ENCODE assay signal across 23 cellular contexts in genomic region chr11:969651-970205, GRCh38. TPM values are rescaled to one million over a fixed set of nuclear protein-coding genes. Genes with fewer than 3 reads are reported as not detected.
DNase-seq lines count a peak whose midpoint lies in the region; ATAC-seq and TF ChIP-seq lines count a peak whose summit lies in the region.
"Had no signal": no experiment of that assay in that cellular context is flagged by ENCODE, and none has a peak within 500 bp of the region (broad histone marks: within the 10 kb centered on the region; RNA-seq: fewer than 3 reads in every experiment).

No MANE protein-coding gene starts in this region.

- CTCF ChIA-PET in CD8-positive, alpha-beta T cell (lab: Charles Lee) = no interaction called here

- peaks cover 12% of the 10 kb centered on the region for H3K36me3 ChIP-seq in CD8-positive, alpha-beta T cell (ENCODE audit: insufficient read depth, low read length)

- H3K36me3 Mint-ChIP-seq in activated CD4-positive, alpha-beta T cell treated with anti-CD3 and anti-CD28 coated beads, Interleukin-2, amount 10 ng/mL, durations not matched to agents 24 days and 14 days (ENCODE audit: low read depth) = peaks cover 23% of the 10 kb centered on the region
- peaks cover 49% of the 10 kb centered on the region for H3K36me3 Mint-ChIP-seq in CD8-positive, alpha-beta T cell
- H3K36me3 Mint-ChIP-seq in activated T-helper 1 cell treated with anti-CD3 and anti-CD28 coated beads, Interleukin-12 subunit alpha, Interleukin-12 subunit beta, Interleukin-2, Interleukin-4 antibody, amounts not matched to agents 30 ng/mL and 10 ng/mL and 1 ng/mL, durations not matched to agents 14 hours and 24 hours and 36 hours (ENCODE audit: low read depth) = peaks cover 23% of the 10 kb centered on the region

- H3K27ac Mint-ChIP-seq in activated CD4-positive, alpha-beta T cell treated with anti-CD3 and anti-CD28 coated beads, Interleukin-2, amount 10 ng/mL, durations not matched to agents 24 days and 14 days = peak overlapping the region; percentile 67
- peak overlapping the region; percentile 55 for H3K27ac Mint-ChIP-seq in CD8-positive, alpha-beta T cell
- H3K27ac Mint-ChIP-seq in activated T-helper 1 cell treated with anti-CD3 and anti-CD28 coated beads, Interleukin-12 subunit alpha, Interleukin-12 subunit beta, Interleukin-2, Interleukin-4 antibody, amounts not matched to agents 30 ng/mL and 10 ng/mL and 1 ng/mL, durations not matched to agents 14 hours and 24 hours and 36 hours = peak overlapping the region; percentile 42

- H3K4me1 ChIP-seq in CD8-positive, alpha-beta T cell (ENCODE audit: insufficient read depth, low read length) = peaks cover 31% of the 10 kb centered on the region

- no peak overlapping the region for H3K4me3 ChIP-seq in CD8-positive, alpha-beta T cell (ENCODE audit: low read depth, low read length)
- H3K4me3 ChIP-seq: lung, spleen, upper lobe of left lung had no signal

- peaks cover 25% of the 10 kb centered on the region for H3K4me1 Mint-ChIP-seq in activated CD4-positive, alpha-beta T cell treated with anti-CD3 and anti-CD28 coated beads, Interleukin-2, amount 10 ng/mL, durations not matched to agents 24 days and 14 days
- peaks cover 43% of the 10 kb centered on the region for H3K4me1 Mint-ChIP-seq in CD8-positive, alpha-beta T cell (ENCODE audit: low read depth)
- peaks cover 18% of the 10 kb centered on the region for H3K4me1 Mint-ChIP-seq in activated T-helper 1 cell treated with anti-CD3 and anti-CD28 coated beads, Interleukin-12 subunit alpha, Interleukin-12 subunit beta, Interleukin-2, Interleukin-4 antibody, amounts not matched to agents 30 ng/mL and 10 ng/mL and 1 ng/mL, durations not matched to agents 14 hours and 24 hours and 36 hours (ENCODE audit: low read depth)
- H3K4me1 Mint-ChIP-seq: brain, endodermal cell had no signal

- TF ChIP-seq CTCF in CD8-positive, alpha-beta T cell (IDR thresholded peaks at IDR 0.05) = no peak

- no peak for ATAC-seq in CD8-positive, alpha-beta T cell
- ATAC-seq in HG03571 (IDR thresholded peaks at IDR 0.05; ENCODE audit: unreplicated experiment) (no peak), HG03565 (IDR thresholded peaks at IDR 0.05; ENCODE audit: unreplicated experiment) (no peak)
- ATAC-seq: Panc1 had no signal

- peak overlapping the region; percentile 16 for H3K4me3 Mint-ChIP-seq in activated CD4-positive, alpha-beta T cell treated with anti-CD3 and anti-CD28 coated beads, Interleukin-2, amount 10 ng/mL, durations not matched to agents 24 days and 14 days
- peak overlapping the region; percentile 52 for H3K4me3 Mint-ChIP-seq in CD8-positive, alpha-beta T cell
- H3K4me3 Mint-ChIP-seq in activated T-helper 1 cell treated with anti-CD3 and anti-CD28 coated beads, Interleukin-12 subunit alpha, Interleukin-12 subunit beta, Interleukin-2, Interleukin-4 antibody, amounts not matched to agents 30 ng/mL and 10 ng/mL and 1 ng/mL, durations not matched to agents 14 hours and 24 hours and 36 hours = peak overlapping the region; percentile 5
- H3K4me3 Mint-ChIP-seq: brain, endodermal cell had no signal

- POLR2A ChIA-PET in CD8-positive, alpha-beta T cell (lab: Charles Lee) = no interaction called here

- H3K27me3 Mint-ChIP-seq in activated CD4-positive, alpha-beta T cell treated with anti-CD3 and anti-CD28 coated beads, Interleukin-2, amount 10 ng/mL, durations not matched to agents 24 days and 14 days = no peaks in the 10 kb centered on the region
- H3K27me3 Mint-ChIP-seq in CD8-positive, alpha-beta T cell (ENCODE audit: low read depth) = no peaks in the 10 kb centered on the region
- H3K27me3 Mint-ChIP-seq in activated T-helper 1 cell treated with anti-CD3 and anti-CD28 coated beads, Interleukin-12 subunit alpha, Interleukin-12 subunit beta, Interleukin-2, Interleukin-4 antibody, amounts not matched to agents 30 ng/mL and 10 ng/mL and 1 ng/mL, durations not matched to agents 14 hours and 24 hours and 36 hours (ENCODE audit: insufficient read depth) = no peaks in the 10 kb centered on the region

- intact Hi-C loops in activated CD4-positive, alpha-beta T cell treated with anti-CD3 and anti-CD28 coated beads, Interleukin-2, amount 10 ng/mL, durations not matched to agents 24 days and 14 days (cut with micrococcal nuclease) = no loop called here
- intact Hi-C loops in CD8-positive, alpha-beta T cell (cut with DNase I, micrococcal nuclease) = loop anchor here (5.0 kb wide), 1 partner anchor 42 kb away; the partner anchor contains the start of gene AP2A2 (in 2 of the 2)
- intact Hi-C loops in activated T-helper 1 cell treated with anti-CD3 and anti-CD28 coated beads, Interleukin-12 subunit alpha, Interleukin-12 subunit beta, Interleukin-2, Interleukin-4 antibody, amounts not matched to agents 30 ng/mL and 10 ng/mL and 1 ng/mL, durations not matched to agents 14 hours and 24 hours and 36 hours (cut with micrococcal nuclease) = no loop called here

- no peaks in the 10 kb centered on the region for H3K9me3 Mint-ChIP-seq in activated CD4-positive, alpha-beta T cell treated with anti-CD3 and anti-CD28 coated beads, Interleukin-2, amount 10 ng/mL, durations not matched to agents 24 days and 14 days
- no peaks in the 10 kb centered on the region for H3K9me3 Mint-ChIP-seq in CD8-positive, alpha-beta T cell
- no peaks in the 10 kb centered on the region for H3K9me3 Mint-ChIP-seq in activated T-helper 1 cell treated with anti-CD3 and anti-CD28 coated beads, Interleukin-12 subunit alpha, Interleukin-12 subunit beta, Interleukin-2, Interleukin-4 antibody, amounts not matched to agents 30 ng/mL and 10 ng/mL and 1 ng/mL, durations not matched to agents 14 hours and 24 hours and 36 hours
- H3K9me3 Mint-ChIP-seq: endodermal cell had no signal

- H3K27ac ChIP-seq in CD8-positive, alpha-beta T cell (ENCODE audit: low read depth, low read length) = no peak overlapping the region
- H3K27ac ChIP-seq: upper lobe of left lung had no signal

- no peaks in the 10 kb centered on the region for H3K27me3 ChIP-seq in CD8-positive, alpha-beta T cell (ENCODE audit: insufficient read depth, low read length)
- H3K27me3 ChIP-seq: spleen, upper lobe of left lung had no signal

- DNase-seq in activated CD4-positive, alpha-beta T cell treated with anti-CD3 and anti-CD28 coated beads, Interleukin-2, amount 10 ng/mL, durations not matched to agents 24 days and 14 days = no peak
- no peak for DNase-seq in activated CD4-positive, alpha-beta T cell treated with anti-CD3 and anti-CD28 coated beads, Interleukin-2, amount 50 U/mL, for 48 hours
- DNase-seq in CD8-positive, alpha-beta T cell = no peak
- DNase-seq in activated T-helper 1 cell treated with anti-CD3 and anti-CD28 coated beads, Interleukin-12 subunit alpha, Interleukin-12 subunit beta, Interleukin-2, Interleukin-4 antibody, amounts not matched to agents 30 ng/mL and 10 ng/mL and 1 ng/mL, durations not matched to agents 14 hours and 24 hours and 36 hours (ENCODE audit: low spot score) = no peak
- DNase-seq in myocyte (ENCODE audit: low read depth) = peak; percentile 55
- no peak for DNase-seq in activated CD4-positive, CD25-positive, alpha-beta regulatory T cell (lab: John Stamatoyannopoulos, UW)
- DNase-seq: activated CD4-positive, alpha-beta T cell treated with anti-CD3 and anti-CD28 coated beads for 48 hours; activated CD8-positive, alpha-beta memory T cell treated with anti-CD3 and anti-CD28 coated beads, Interleukin-2, amount 50 U/mL, for 48 hours; AML-193; Calu3; endodermal cell; kidney glomerular epithelial cell; NCI-H1092 treated with DMSO at 0.1 percent for 48 hours; NCI-H2029 treated with DMSO at 0.1 percent for 48 hours; retina; stimulated activated CD4-positive, alpha-beta T cell treated with anti-CD3 and anti-CD28 coated beads, Interleukin-4, amount 100 ng/mL, for 24 hours had no signal

- no peaks in the 10 kb centered on the region for H3K9me3 ChIP-seq in CD8-positive, alpha-beta T cell (ENCODE audit: low read length)
- H3K9me3 ChIP-seq: spleen, upper lobe of left lung had no signal

RNA-seq across cellular contexts. Expression of gene AP2A2, which starts 44.1 kb away (rescaled TPM):
- total RNA-seq in activated CD4-positive, alpha-beta T cell treated with anti-CD3 and anti-CD28 coated beads, Interleukin-2, amount 10 ng/mL, durations not matched to agents 24 days and 14 days = 51.4 and 53.8 TPM in 2 replicates
- total RNA-seq in CD8-positive, alpha-beta T cell = 10 to 100 TPM; 38.6 to 44.3 TPM
- 49.7 and 60.4 TPM in 2 replicates for total RNA-seq in activated T-helper 1 cell treated with anti-CD3 and anti-CD28 coated beads, Interleukin-12 subunit alpha, Interleukin-12 subunit beta, Interleukin-2, Interleukin-4 antibody, amounts not matched to agents 30 ng/mL and 10 ng/mL and 1 ng/mL, durations not matched to agents 14 hours and 24 hours and 36 hours
- total RNA-seq in myocyte = 26.2 and 26.9 TPM in 2 replicates
- 58.1 TPM for polyA plus RNA-seq in myocyte (2012)

RNA-seq across cellular contexts. Expression of gene CHID1, which starts 59.1 kb away (rescaled TPM):
- 99.7 and 109 TPM in 2 replicates for total RNA-seq in activated CD4-positive, alpha-beta T cell treated with anti-CD3 and anti-CD28 coated beads, Interleukin-2, amount 10 ng/mL, durations not matched to agents 24 days and 14 days
- total RNA-seq in CD8-positive, alpha-beta T cell = 10 to 100 TPM; 16.0 to 18.1 TPM
- 108 and 110 TPM in 2 replicates for total RNA-seq in activated T-helper 1 cell treated with anti-CD3 and anti-CD28 coated beads, Interleukin-12 subunit alpha, Interleukin-12 subunit beta, Interleukin-2, Interleukin-4 antibody, amounts not matched to agents 30 ng/mL and 10 ng/mL and 1 ng/mL, durations not matched to agents 14 hours and 24 hours and 36 hours
- total RNA-seq in myocyte = 50.7 and 57.6 TPM in 2 replicates
- polyA plus RNA-seq in myocyte (2012) = 154 TPM

Comparison
In these comparisons a context has a peak if more than half of its experiments do, and no peak if none do; other contexts are left out.
1. intact Hi-C loops: an anchor here in CD8-positive, alpha-beta T cell (5.0 kb wide); none called in activated CD4-positive, alpha-beta T cell treated with anti-CD3 and anti-CD28 coated beads, Interleukin-2, amount 10 ng/mL, durations not matched to agents 24 days and 14 days and activated T-helper 1 cell treated with anti-CD3 and anti-CD28 coated beads, Interleukin-12 subunit alpha, Interleukin-12 subunit beta, Interleukin-2, Interleukin-4 antibody, amounts not matched to agents 30 ng/mL and 10 ng/mL and 1 ng/mL, durations not matched to agents 14 hours and 24 hours and 36 hours.